19 cellular contexts compared by ENCODE assay signal in the genomic region with DNA sequence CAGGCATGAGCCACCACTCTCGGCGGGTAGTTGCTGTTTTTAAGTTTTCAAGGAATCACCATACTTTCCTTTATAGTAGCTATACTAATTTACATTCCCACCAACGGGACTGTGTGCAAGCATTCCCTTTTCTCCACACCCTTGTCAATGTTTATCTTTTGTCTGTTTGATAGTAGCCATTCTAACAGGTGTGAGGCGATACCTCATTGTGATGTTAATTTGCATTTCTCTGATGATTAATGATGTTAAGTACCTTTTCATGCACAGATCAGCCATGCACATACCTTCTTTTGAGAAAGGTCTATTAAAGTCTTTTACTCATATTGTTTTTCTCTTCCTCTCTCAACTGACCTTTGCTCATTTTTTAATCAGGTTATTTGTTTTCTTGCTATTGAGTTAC. TPM values are rescaled to one million over a fixed set of nuclear protein-coding genes. Genes with fewer than 3 reads are reported as not detected.
DNase-seq lines count a peak whose midpoint lies in the region; ATAC-seq and TF ChIP-seq lines count a peak whose summit lies in the region.
"Had no signal": no experiment of that assay in that cellular context is flagged by ENCODE, and none has a peak within 500 bp of the region (broad histone marks: within the 10 kb centered on the region; RNA-seq: fewer than 3 reads in every experiment).

No MANE protein-coding gene starts in this region.

- peak overlapping the region in 1 of 2 donors; percentile 40 for H3K27ac Mint-ChIP-seq in stimulated activated naive CD8-positive, alpha-beta T cell treated with anti-CD3 and anti-CD28 coated beads, Interleukin-15, amount 100 ng/mL, for 72 hours
- H3K27ac Mint-ChIP-seq: activated T-helper 1 cell treated with anti-CD3 and anti-CD28 coated beads, Interleukin-12 subunit alpha, Interleukin-12 subunit beta, Interleukin-2, Interleukin-4 antibody, amounts not matched to agents 30 ng/mL and 10 ng/mL and 1 ng/mL, durations not matched to agents 14 hours and 24 hours and 36 hours had no signal

- H3K4me3 ChIP-seq in uterus, result no peak overlapping the region
- H3K4me3 ChIP-seq: adrenal gland, colonic mucosa, tibial artery had no signal

- no peaks in the 10 kb centered on the region for H3K36me3 ChIP-seq in uterus
- H3K36me3 ChIP-seq: adrenal gland, brain microvascular endothelial cell, colonic mucosa, tibial artery had no signal

- intact Hi-C loops in left colon (cut with DNase I, micrococcal nuclease) (no loop called here), uterus (cut with DNase I; ENCODE audit: low total_unique reads) (no loop called here)

- H3K27me3 ChIP-seq in uterus, result no peaks in the 10 kb centered on the region
- H3K27me3 ChIP-seq: adrenal gland, brain microvascular endothelial cell, colonic mucosa, tibial artery had no signal

- peaks cover 73% of the 10 kb centered on the region for H3K4me1 Mint-ChIP-seq in stimulated activated naive CD8-positive, alpha-beta T cell treated with anti-CD3 and anti-CD28 coated beads, Interleukin-15, amount 100 ng/mL, for 72 hours

- H3K27me3 Mint-ChIP-seq in stimulated activated naive CD8-positive, alpha-beta T cell treated with anti-CD3 and anti-CD28 coated beads, Interleukin-15, amount 100 ng/mL, for 72 hours, result no peaks in the 10 kb centered on the region
- H3K27me3 Mint-ChIP-seq: stimulated activated naive CD8-positive, alpha-beta T cell treated with anti-CD3 and anti-CD28 coated beads, Interleukin-15, Interleukin-2, amounts not matched to agents 100 ng/mL and 50 ng/mL, for 24 hours had no signal

- TF ChIP-seq CTCF in uterus (IDR thresholded peaks at IDR 0.05), result no peak

- DNase-seq in stimulated activated naive CD8-positive, alpha-beta T cell treated with anti-CD3 and anti-CD28 coated beads, Interleukin-15, amount 100 ng/mL, for 72 hours, result no peak
- no peak for DNase-seq in stimulated activated naive CD8-positive, alpha-beta T cell treated with anti-CD3 and anti-CD28 coated beads, Interleukin-15, Interleukin-2, amounts not matched to agents 100 U/mL and 50 U/mL, for 24 hours
- peak; percentile 76 for DNase-seq in NCI-H774 (lab: John Stamatoyannopoulos, UW)
- DNase-seq in left colon, result no peak
- no peak for DNase-seq in uterus
- no peak for DNase-seq in cerebellar nuclear complex (lab: John Stamatoyannopoulos, UW)
- DNase-seq: brain microvascular endothelial cell; colonic mucosa; NCI-H1092; NCI-H510A; nucleus accumbens; SK-N-SH; stimulated activated CD4-positive, alpha-beta T cell treated with anti-CD3 and anti-CD28 coated beads, Interleukin-2, amount 100 ng/mL, for 48 hours; tibial artery had no signal

- H3K4me1 ChIP-seq in uterus, result no peaks in the 10 kb centered on the region
- H3K4me1 ChIP-seq: adrenal gland, colonic mucosa, tibial artery had no signal

- ATAC-seq in stimulated activated naive CD8-positive, alpha-beta T cell treated with anti-CD3 and anti-CD28 coated beads, Interleukin-15, amount 100 ng/mL, for 72 hours, result peak; percentile 37
- ATAC-seq in stimulated activated naive CD8-positive, alpha-beta T cell treated with anti-CD3 and anti-CD28 coated beads, Interleukin-15, Interleukin-2, amounts not matched to agents 100 U/mL and 50 U/mL, for 24 hours, result no peak
- ATAC-seq in left colon (peak; percentile 77), HG03095 (IDR thresholded peaks at IDR 0.05; ENCODE audit: unreplicated experiment) (no peak)
- ATAC-seq: HepG2 had no signal

- peaks cover 5 to 6% of the 10 kb centered on the region in 2 donors for H3K9me3 Mint-ChIP-seq in stimulated activated naive CD8-positive, alpha-beta T cell treated with anti-CD3 and anti-CD28 coated beads, Interleukin-15, amount 100 ng/mL, for 72 hours
- H3K9me3 Mint-ChIP-seq: stimulated activated naive CD8-positive, alpha-beta T cell treated with anti-CD3 and anti-CD28 coated beads, Interleukin-15, Interleukin-2, amounts not matched to agents 100 ng/mL and 50 ng/mL, for 24 hours had no signal

- H3K27ac ChIP-seq in uterus, result no peak overlapping the region
- H3K27ac ChIP-seq: adrenal gland, brain microvascular endothelial cell, colonic mucosa, tibial artery had no signal

- H3K9me3 ChIP-seq in uterus, result no peaks in the 10 kb centered on the region
- H3K9me3 ChIP-seq: adrenal gland, colonic mucosa, SK-N-SH, tibial artery had no signal

- H3K4me3 Mint-ChIP-seq in stimulated activated naive CD8-positive, alpha-beta T cell treated with anti-CD3 and anti-CD28 coated beads, Interleukin-15, amount 100 ng/mL, for 72 hours, result no peak overlapping the region
- H3K4me3 Mint-ChIP-seq: activated T-helper 1 cell treated with anti-CD3 and anti-CD28 coated beads, Interleukin-12 subunit alpha, Interleukin-12 subunit beta, Interleukin-2, Interleukin-4 antibody, amounts not matched to agents 30 ng/mL and 10 ng/mL and 1 ng/mL, durations not matched to agents 14 hours and 24 hours and 36 hours; stimulated activated naive CD8-positive, alpha-beta T cell treated with anti-CD3 and anti-CD28 coated beads, Interleukin-15, Interleukin-2, amounts not matched to agents 100 ng/mL and 50 ng/mL, for 24 hours had no signal

- no peak for TF ChIP-seq POLR2A in uterus (IDR thresholded peaks at IDR 0.05)

RNA-seq across cellular contexts. Expression of a gene that starts 43.0 kb away (rescaled TPM):
- total RNA-seq in left colon (10 to 100 TPM; 64.0 to 68.4 TPM), uterus (100 to 1,000 TPM in 1 of 4 donors, 10 to 100 TPM in 3; 28.8 to 101 (median 74.3) TPM)

Comparison
In these comparisons a context has a peak if more than half of its experiments do, and no peak if none do; other contexts are left out.
1. ATAC-seq: peak in stimulated activated naive CD8-positive, alpha-beta T cell treated with anti-CD3 and anti-CD28 coated beads, Interleukin-15, amount 100 ng/mL, for 72 hours (single experiment) and left colon (single experiment); none in stimulated activated naive CD8-positive, alpha-beta T cell treated with anti-CD3 and anti-CD28 coated beads, Interleukin-15, Interleukin-2, amounts not matched to agents 100 U/mL and 50 U/mL, for 24 hours (single experiment) and HG03095 (single experiment).